Comparison of ENCODE assay signal across 8 cellular contexts in the genomic region with DNA sequence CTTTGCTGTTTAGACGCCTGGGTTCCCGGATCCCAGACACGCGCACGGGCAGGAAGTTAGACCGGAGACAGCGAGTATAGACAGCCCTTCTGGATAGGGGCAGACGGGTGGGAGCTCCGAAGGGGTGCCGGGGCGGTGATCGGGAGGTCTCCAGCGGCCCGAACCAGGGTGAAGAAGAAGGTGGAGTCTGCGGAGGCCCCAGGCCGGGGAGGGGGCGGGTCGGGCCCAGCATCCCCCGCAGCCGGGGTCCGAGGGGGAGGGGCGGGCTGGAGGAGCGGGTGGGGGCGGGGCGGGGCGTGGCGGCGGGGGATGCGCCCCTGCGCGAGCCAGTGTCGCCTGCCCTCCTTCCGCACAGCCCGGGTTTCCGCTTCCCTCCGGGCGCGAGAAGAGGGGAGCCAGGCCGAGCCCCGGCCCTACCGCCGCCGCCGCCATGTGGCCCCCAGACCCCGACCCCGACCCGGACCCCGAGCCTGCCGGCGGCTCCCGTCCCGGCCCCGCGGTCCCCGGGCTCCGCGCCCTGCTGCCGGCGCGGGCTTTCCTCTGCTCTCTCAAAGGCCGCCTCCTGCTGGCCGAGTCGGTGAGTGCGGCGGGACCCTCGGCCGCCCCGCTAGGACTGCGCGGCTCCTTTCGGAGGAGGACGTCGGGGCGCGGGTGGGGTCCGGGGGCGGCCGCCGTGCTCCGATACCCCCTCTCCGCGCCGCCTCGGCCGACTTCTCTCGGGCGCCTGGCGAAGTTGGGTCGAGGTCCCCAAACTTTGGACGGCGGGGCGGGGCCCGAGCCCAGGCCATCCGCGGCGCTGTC. TPM values are rescaled to one million over a fixed set of nuclear protein-coding genes. Genes with fewer than 3 reads are reported as not detected.
A peak's percentile ranks its signal among the peaks of the same experiment; 100 is the strongest.
DNase-seq lines count a peak whose midpoint lies in the region; ATAC-seq and TF ChIP-seq lines count a peak whose summit lies in the region.

A gene with protein sequence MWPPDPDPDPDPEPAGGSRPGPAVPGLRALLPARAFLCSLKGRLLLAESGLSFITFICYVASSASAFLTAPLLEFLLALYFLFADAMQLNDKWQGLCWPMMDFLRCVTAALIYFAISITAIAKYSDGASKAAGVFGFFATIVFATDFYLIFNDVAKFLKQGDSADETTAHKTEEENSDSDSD (plus strand): TSS at position 329 of the 801 bp plus-strand sequence. CDS start 102 bp downstream, at position 431.

- DNase-seq in AG09319 (ENCODE audit: extremely low read depth, low read depth): no peak
- peak; percentile 76 for DNase-seq in SK-N-DZ (ENCODE audit: low spot score)
- peak; percentile 79 for DNase-seq in activated naive CD4-positive, alpha-beta T cell treated with Interleukin-2 at 50 U/mL for 16 hours
- peak; percentile 87 for DNase-seq in glutamatergic neuron
- DNase-seq in posterior vena cava (ENCODE audit: low spot score): peak; percentile 91
- DNase-seq in ureter (ENCODE audit: low spot score): peak; percentile 67

- TF ChIP-seq CTCF in AG09319 (IDR thresholded peaks at IDR 0.05; ENCODE audit: low read depth, low read length) (peak; percentile 55), glutamatergic neuron (IDR thresholded peaks at IDR 0.05; ENCODE audit: partially characterized antibody, unreplicated experiment) (peak; percentile 96)

- intact Hi-C loops in posterior vena cava (cut with DNase I): loop anchor here (5.0 to 10.0 kb wide), 4 partner anchors 187 to 270 kb away; no protein-coding TSS in a partner anchor

- in situ Hi-C loops in GM18951 (cut with MboI; ENCODE audit: low sequenced_read_pairs, unreplicated experiment): no loop called here

- H3K27ac Mint-ChIP-seq in glutamatergic neuron (ENCODE audit: unreplicated experiment): peak within 1 kb of the TSS; percentile 90

- peak within 1 kb of the TSS; percentile 89 for H3K4me3 Mint-ChIP-seq in glutamatergic neuron (ENCODE audit: unreplicated experiment)

- peaks cover 5% of the 10 kb centered on the region for H3K9me3 Mint-ChIP-seq in glutamatergic neuron (ENCODE audit: unreplicated experiment)

- peak; percentile 7 for TF ChIP-seq POLR2A in GM18951 (IDR thresholded peaks at IDR 0.05; ENCODE audit: extremely low read depth, insufficient read depth, insufficient read length)

- H3K36me3 Mint-ChIP-seq in glutamatergic neuron (ENCODE audit: unreplicated experiment): no peaks in the 10 kb centered on the region

- peaks cover 15% of the 10 kb centered on the region for H3K27me3 Mint-ChIP-seq in glutamatergic neuron (ENCODE audit: unreplicated experiment)

- H3K4me1 Mint-ChIP-seq in glutamatergic neuron (ENCODE audit: low read depth, unreplicated experiment): peaks cover 15% of the 10 kb centered on the region

- peak; percentile 58 for ATAC-seq in HG03521 (IDR thresholded peaks at IDR 0.05; ENCODE audit: unreplicated experiment)

RNA-seq across cellular contexts. Expression of the gene that starts here (rescaled TPM):
- 31.7 and 31.9 TPM in 2 replicates for polyA plus RNA-seq in SK-N-DZ (2014; cell fraction: cytosol; rRNA removed)
- polyA plus RNA-seq in SK-N-DZ (2014; cell fraction: nucleus; rRNA removed): 19.2 and 24.7 TPM in 2 replicates
- total RNA-seq in glutamatergic neuron (ENCODE audit: unreplicated experiment) (45.8 TPM), posterior vena cava (10 to 100 TPM; 25.8 to 29.7 TPM), ureter (25.4 TPM)
